Comparison of ENCODE assay signal across 12 cellular contexts in the genomic region with DNA sequence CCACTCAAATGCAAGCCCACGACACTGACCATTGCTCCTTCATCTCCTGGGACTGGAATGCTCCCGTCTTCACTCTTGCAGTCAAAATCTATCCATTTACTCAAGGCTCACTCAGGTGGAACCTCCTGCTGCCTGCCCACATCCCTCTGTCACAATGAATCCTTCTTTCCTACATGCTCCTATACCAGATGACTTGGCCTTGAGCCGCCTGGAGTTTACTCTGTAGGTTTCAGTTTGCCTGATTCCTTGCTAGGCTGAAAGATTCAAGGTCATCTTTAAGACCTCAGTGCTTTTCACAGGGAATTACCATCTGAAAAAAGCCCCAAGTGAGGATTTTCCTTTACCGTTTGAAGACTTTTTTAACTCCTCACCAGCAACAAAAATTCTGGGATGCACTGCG.
"Had no signal": no experiment of that assay in that cellular context is flagged by ENCODE, and none has a peak within 500 bp of the region (broad histone marks: within the 10 kb centered on the region; RNA-seq: fewer than 3 reads in every experiment).

No MANE protein-coding gene starts in this region.

- H3K4me3 Mint-ChIP-seq: activated CD4-positive, alpha-beta T cell treated with anti-CD3 and anti-CD28 coated beads, Interleukin-2, amount 10 ng/mL, durations not matched to agents 7 days and 5 days; activated naive CD8-positive, alpha-beta T cell treated with anti-CD3 and anti-CD28 coated beads for 36 hours; activated T-helper 1 cell treated with anti-CD3 and anti-CD28 coated beads, Interleukin-12 subunit alpha, Interleukin-12 subunit beta, Interleukin-2, Interleukin-4 antibody, amounts not matched to agents 30 ng/mL and 10 ng/mL and 1 ng/mL, durations not matched to agents 14 hours and 24 hours and 36 hours; dendritic cell treated with granulocyte-macrophage colony-stimulating factor and Interleukin-4, amounts not matched to agents 40 ng/mL and 50 ng/mL, for 4 days; natural killer cell treated with Interleukin-12 subunit alpha and Interleukin-12 subunit beta and Interleukin-15 and Interleukin-18, amount 100 ng/mL, for 72 hours; stimulated activated naive CD8-positive, alpha-beta T cell treated with anti-CD3 and anti-CD28 coated beads, Interleukin-15, Interleukin-2, amounts not matched to agents 100 ng/mL and 50 ng/mL, for 24 hours had no signal

- H3K27me3 ChIP-seq: gastrocnemius medialis, sigmoid colon, spleen, suprapubic skin had no signal

- H3K27ac ChIP-seq: gastrocnemius medialis, psoas muscle, sigmoid colon, spleen, suprapubic skin had no signal

- H3K4me1 Mint-ChIP-seq: activated CD4-positive, alpha-beta T cell treated with anti-CD3 and anti-CD28 coated beads, Interleukin-2, amount 10 ng/mL, durations not matched to agents 7 days and 5 days; activated naive CD8-positive, alpha-beta T cell treated with anti-CD3 and anti-CD28 coated beads for 36 hours had no signal

- H3K27me3 Mint-ChIP-seq: dendritic cell treated with granulocyte-macrophage colony-stimulating factor and Interleukin-4, amounts not matched to agents 40 ng/mL and 50 ng/mL, for 4 days had no signal

- DNase-seq: activated CD4-positive, alpha-beta T cell treated with anti-CD3 and anti-CD28 coated beads, Interleukin-2, amount 10 ng/mL, durations not matched to agents 7 days and 5 days; activated naive CD8-positive, alpha-beta T cell treated with anti-CD3 and anti-CD28 coated beads for 36 hours; gastrocnemius medialis; kidney; psoas muscle; sigmoid colon; spleen had no signal

- H3K4me3 ChIP-seq: gastrocnemius medialis, psoas muscle, sigmoid colon, spleen, suprapubic skin had no signal

- H3K9me3 ChIP-seq: gastrocnemius medialis, psoas muscle, sigmoid colon, spleen, suprapubic skin had no signal

- ATAC-seq: gastrocnemius medialis; natural killer cell treated with Interleukin-12 subunit alpha and Interleukin-12 subunit beta and Interleukin-15 and Interleukin-18, amount 100 ng/mL, for 72 hours; psoas muscle had no signal

- H3K36me3 Mint-ChIP-seq: activated naive CD8-positive, alpha-beta T cell treated with anti-CD3 and anti-CD28 coated beads for 36 hours; natural killer cell treated with Interleukin-12 subunit alpha and Interleukin-12 subunit beta and Interleukin-15 and Interleukin-18, amount 100 ng/mL, for 72 hours had no signal

- H3K4me1 ChIP-seq: gastrocnemius medialis, psoas muscle, spleen had no signal

- H3K36me3 ChIP-seq: gastrocnemius medialis, sigmoid colon, spleen, suprapubic skin had no signal

- H3K9me3 Mint-ChIP-seq: activated CD4-positive, alpha-beta T cell treated with anti-CD3 and anti-CD28 coated beads, Interleukin-2, amount 10 ng/mL, durations not matched to agents 7 days and 5 days; activated T-helper 1 cell treated with anti-CD3 and anti-CD28 coated beads, Interleukin-12 subunit alpha, Interleukin-12 subunit beta, Interleukin-2, Interleukin-4 antibody, amounts not matched to agents 30 ng/mL and 10 ng/mL and 1 ng/mL, durations not matched to agents 14 hours and 24 hours and 36 hours; dendritic cell treated with granulocyte-macrophage colony-stimulating factor and Interleukin-4, amounts not matched to agents 40 ng/mL and 50 ng/mL, for 4 days; stimulated activated naive CD8-positive, alpha-beta T cell treated with anti-CD3 and anti-CD28 coated beads, Interleukin-15, Interleukin-2, amounts not matched to agents 100 ng/mL and 50 ng/mL, for 24 hours had no signal

- H3K27ac Mint-ChIP-seq: activated CD4-positive, alpha-beta T cell treated with anti-CD3 and anti-CD28 coated beads, Interleukin-2, amount 10 ng/mL, durations not matched to agents 7 days and 5 days; activated naive CD8-positive, alpha-beta T cell treated with anti-CD3 and anti-CD28 coated beads for 36 hours; activated T-helper 1 cell treated with anti-CD3 and anti-CD28 coated beads, Interleukin-12 subunit alpha, Interleukin-12 subunit beta, Interleukin-2, Interleukin-4 antibody, amounts not matched to agents 30 ng/mL and 10 ng/mL and 1 ng/mL, durations not matched to agents 14 hours and 24 hours and 36 hours; dendritic cell treated with granulocyte-macrophage colony-stimulating factor and Interleukin-4, amounts not matched to agents 40 ng/mL and 50 ng/mL, for 4 days; natural killer cell treated with Interleukin-12 subunit alpha and Interleukin-12 subunit beta and Interleukin-15 and Interleukin-18, amount 100 ng/mL, for 72 hours; stimulated activated naive CD8-positive, alpha-beta T cell treated with anti-CD3 and anti-CD28 coated beads, Interleukin-15, Interleukin-2, amounts not matched to agents 100 ng/mL and 50 ng/mL, for 24 hours had no signal
